ENCODE assay signal across 9 cellular contexts in genomic region chr13:112693831-112694497, GRCh38. TPM values are rescaled to one million over a fixed set of nuclear protein-coding genes. Genes with fewer than 3 reads are reported as not detected.
DNase-seq lines count a peak whose midpoint lies in the region; FAIRE-seq and TF ChIP-seq lines count a peak whose summit lies in the region.
"Had no signal": no experiment of that assay in that cellular context is flagged by ENCODE, and none has a peak within 500 bp of the region (broad histone marks: within the 10 kb centered on the region; RNA-seq: fewer than 3 reads in every experiment).

No MANE protein-coding gene starts in this region.

- H3K9me3 ChIP-seq in endothelial cell of umbilical vein (replicated peaks; ENCODE audit: control insufficient read depth, insufficient read depth, low read length), result no peaks in the 10 kb centered on the region
- H3K9me3 ChIP-seq in neutrophil, result no peaks in the 10 kb centered on the region
- H3K9me3 ChIP-seq in esophagus muscularis mucosa, result no peaks in the 10 kb centered on the region
- H3K9me3 ChIP-seq: ovary had no signal

- intact Hi-C loops in endothelial cell of umbilical vein (cut with micrococcal nuclease), result loop anchor here (5.0 kb wide), 1 partner anchor 88 kb away; no protein-coding TSS in a partner anchor
- intact Hi-C loops in esophagus muscularis mucosa (cut with DNase I), result no loop called here

- H3K9ac ChIP-seq in endothelial cell of umbilical vein (replicated peaks; ENCODE audit: extremely low read depth, insufficient read depth, low read length), result no peak overlapping the region

- FAIRE-seq in endothelial cell of umbilical vein (lab: Jason Lieb, UNC), result no peak

- dilution Hi-C loops in endothelial cell of umbilical vein (cut with MboI; ENCODE audit: extremely low pct_ligation_motif_present, low sequenced_read_pairs), result no loop called here

- H3K27me3 ChIP-seq in GM06990 (replicated peaks; ENCODE audit: control insufficient read depth, insufficient read depth, low read length) (no peaks in the 10 kb centered on the region), endothelial cell of umbilical vein (ENCODE audit: control insufficient read depth in 2 of 2, insufficient read depth in 2 of 2, low read length in 2 of 2) (no peaks in the 10 kb centered on the region), neutrophil (no peaks in the 10 kb centered on the region), esophagus muscularis mucosa (no peaks in the 10 kb centered on the region)
- H3K27me3 ChIP-seq: ovary had no signal

- no peaks in the 10 kb centered on the region for H3K9me1 ChIP-seq in endothelial cell of umbilical vein (replicated peaks; ENCODE audit: control insufficient read depth, extremely low read depth, insufficient read depth, low read length)

- H3K4me1 ChIP-seq in endothelial cell of umbilical vein (ENCODE audit: control insufficient read depth, extremely low read depth, insufficient read depth, low read length), result peaks cover 14% of the 10 kb centered on the region
- H3K4me1 ChIP-seq in neutrophil (ENCODE audit: control insufficient read depth in 1 of 2, insufficient read depth in 1 of 2, low read depth in 1 of 2, low read length in 1 of 2), result peaks cover 49 to 55% of the 10 kb centered on the region in 2 experiments
- peaks cover 39 to 61% (median 49%) of the 10 kb centered on the region in 4 donors for H3K4me1 ChIP-seq in esophagus muscularis mucosa

- no peaks in the 10 kb centered on the region for H4K20me1 ChIP-seq in endothelial cell of umbilical vein (replicated peaks; ENCODE audit: control insufficient read depth, extremely low read depth, insufficient read depth, low read length)

- DNase-seq in GM06990 (ENCODE audit: extremely low read depth, insufficient read length), result no peak
- peak; percentile 42 for DNase-seq in NCI-H2029 (lab: John Stamatoyannopoulos, UW)
- DNase-seq in endothelial cell of umbilical vein (ENCODE audit: low read depth, low spot score), result peak; percentile 39
- no peak for DNase-seq in esophagus muscularis mucosa (ENCODE audit: extremely low spot score)
- DNase-seq in NCI-H1092 treated with DMSO at 0.1 percent for 48 hours (lab: John Stamatoyannopoulos, UW), result no peak
- no peak for DNase-seq in stimulated activated CD4-positive, alpha-beta T cell treated with anti-CD3 and anti-CD28 coated beads, Interleukin-4, amount 100 ng/mL, for 24 hours
- DNase-seq in OCI-M2 (lab: John Stamatoyannopoulos, UW; ENCODE audit: unreplicated experiment), result no peak

- H3K79me2 ChIP-seq in endothelial cell of umbilical vein (ENCODE audit: control insufficient read depth, insufficient read depth, low read length), result peaks cover 50% of the 10 kb centered on the region

- TF ChIP-seq EP300 in esophagus muscularis mucosa (IDR thresholded peaks at IDR 0.05), result no peak

- no peak overlapping the region for H2AFZ ChIP-seq in endothelial cell of umbilical vein (ENCODE audit: low read depth, low read length)

- POLR2A ChIA-PET in endothelial cell of umbilical vein (lab: Charles Lee), result no interaction called here

- TF ChIP-seq POLR2A in endothelial cell of umbilical vein (IDR thresholded peaks at IDR 0.05; ENCODE audit: low read depth, low read length) (no peak), esophagus muscularis mucosa (IDR thresholded peaks at IDR 0.05; ENCODE audit: low read depth) (no peak)

- TF ChIP-seq CTCF in GM06990 (IDR thresholded peaks at IDR 0.05; ENCODE audit: insufficient read depth, low read length, poor library complexity, severe bottlenecking) (no peak), endothelial cell of umbilical vein (IDR thresholded peaks at IDR 0.05; ENCODE audit: extremely low read depth in 1 of 2, insufficient read depth in 1 of 2, low read depth in 1 of 2, low read length in 2 of 2) (no peak), neutrophil (IDR thresholded peaks at IDR 0.05) (no peak), esophagus muscularis mucosa (IDR thresholded peaks at IDR 0.05) (no peak)

- H3K27ac ChIP-seq in endothelial cell of umbilical vein (ENCODE audit: insufficient read depth, low read depth, low read length) (no peak overlapping the region), neutrophil (peak overlapping the region; percentile 97), esophagus muscularis mucosa (replicated peaks in 1 of 4) (no peak overlapping the region)
- H3K27ac ChIP-seq: ovary had no signal

- CTCF ChIA-PET in endothelial cell of umbilical vein (lab: Charles Lee), result interaction anchor here (0.8 to 1.6 kb wide), 8 partner anchors 9 to 181 kb away, joined by 3 to 5 read pairs (median 3); no protein-coding TSS in a partner anchor

- H3K4me2 ChIP-seq in endothelial cell of umbilical vein (ENCODE audit: insufficient read depth, low read length), result no peak overlapping the region

- H3K36me3 ChIP-seq in GM06990 (ENCODE audit: control insufficient read depth, insufficient read depth, low read length) (peaks cover 6% of the 10 kb centered on the region), endothelial cell of umbilical vein (ENCODE audit: control insufficient read depth in 2 of 2, extremely low read depth in 1 of 2, insufficient read depth in 2 of 2, low read length in 2 of 2) (peaks cover 0 to 2% of the 10 kb centered on the region in 2 experiments), neutrophil (peaks cover 18% of the 10 kb centered on the region), esophagus muscularis mucosa (no peaks in the 10 kb centered on the region)
- H3K36me3 ChIP-seq: ovary had no signal

- WGBS in esophagus muscularis mucosa, result 77% methylated on average over 13 of the region's 13 CpGs

- H3K4me3 ChIP-seq in GM06990 (replicated peaks; ENCODE audit: low read depth, low read length) (peak overlapping the region; percentile 41; the same call in 1 of the 2 replicates), endothelial cell of umbilical vein (replicated peaks in 1 of 3; ENCODE audit: insufficient read depth in 1 of 3, low read depth in 1 of 3, low read length in 3 of 3) (no peak overlapping the region), neutrophil (ENCODE audit: low read depth in 1 of 2, low read length in 1 of 2) (peak overlapping the region; percentile 2 to 16), esophagus muscularis mucosa (no peak overlapping the region)
- H3K4me3 ChIP-seq: ovary had no signal

- no TSS peak for BruUV-seq in endothelial cell of umbilical vein (replicated peaks; lab: Mats Ljungman, UMichigan)

TF ChIP-seq in endothelial cell of umbilical vein, 7 proteins besides CTCF, POLR2A, EP300 and RAD21:
- TF ChIP-seq JUN (IDR thresholded peaks at IDR 0.05; ENCODE audit: borderline replicate concordance, insufficient read depth, insufficient read length, low read depth), result no peak
- TF ChIP-seq MYC (IDR thresholded peaks at IDR 0.05; ENCODE audit: low read depth, low read length), result no peak
- TF ChIP-seq GATA2 (IDR thresholded peaks at IDR 0.05; ENCODE audit: insufficient read depth, insufficient read length, low read depth, low read length), result no peak
- TF ChIP-seq MAX (IDR thresholded peaks at IDR 0.05; ENCODE audit: insufficient read depth, insufficient read length), result no peak

RNA-seq across cellular contexts. Expression of gene ATP11A, which starts 4.1 kb away (rescaled TPM):
- total RNA-seq in endothelial cell of umbilical vein, result 71.7 and 88.1 TPM in 2 replicates
- 15.7 and 16.5 TPM in 2 replicates for polyA plus RNA-seq in endothelial cell of umbilical vein
- polyA plus RNA-seq in endothelial cell of umbilical vein (2011; cell fraction: cytosol; rRNA removed), result 10.2 and 11.1 TPM in 2 replicates
- polyA plus RNA-seq in endothelial cell of umbilical vein (2011; cell fraction: nucleus; rRNA removed), result 48.6 and 60.6 TPM in 2 replicates
- 32.3 and 33.7 TPM in 2 replicates for polyA plus RNA-seq in endothelial cell of umbilical vein (2012)
- 40.0 and 52.7 TPM in 2 replicates for polyA minus RNA-seq in endothelial cell of umbilical vein
- 11.5 TPM for polyA minus RNA-seq in endothelial cell of umbilical vein (2011; cell fraction: cytosol; rRNA and poly(A)+ RNA removed)
- polyA minus RNA-seq in endothelial cell of umbilical vein (2011; cell fraction: nucleus; rRNA and poly(A)+ RNA removed), result 63.1 and 78.2 TPM in 2 replicates
- total RNA-seq in esophagus muscularis mucosa, result 10 to 100 TPM; 11.2 to 27.8 (median 14.3) TPM

Comparison
In these comparisons a context has a peak if more than half of its experiments do, and no peak if none do; other contexts are left out.
1. DNase-seq: peak in NCI-H2029 (single experiment) and endothelial cell of umbilical vein (single experiment); none in GM06990 (single experiment), esophagus muscularis mucosa (single experiment), NCI-H1092 treated with DMSO at 0.1 percent for 48 hours (single experiment), stimulated activated CD4-positive, alpha-beta T cell treated with anti-CD3 and anti-CD28 coated beads, Interleukin-4, amount 100 ng/mL, for 24 hours (single experiment) and OCI-M2 (single experiment).
2. H3K4me3 ChIP-seq: peak in GM06990 (single experiment) and neutrophil (2 of 2); none in endothelial cell of umbilical vein (0 of 3) and esophagus muscularis mucosa (0 of 4).